ENCODE assay signal across 9 cellular contexts in the genomic region with DNA sequence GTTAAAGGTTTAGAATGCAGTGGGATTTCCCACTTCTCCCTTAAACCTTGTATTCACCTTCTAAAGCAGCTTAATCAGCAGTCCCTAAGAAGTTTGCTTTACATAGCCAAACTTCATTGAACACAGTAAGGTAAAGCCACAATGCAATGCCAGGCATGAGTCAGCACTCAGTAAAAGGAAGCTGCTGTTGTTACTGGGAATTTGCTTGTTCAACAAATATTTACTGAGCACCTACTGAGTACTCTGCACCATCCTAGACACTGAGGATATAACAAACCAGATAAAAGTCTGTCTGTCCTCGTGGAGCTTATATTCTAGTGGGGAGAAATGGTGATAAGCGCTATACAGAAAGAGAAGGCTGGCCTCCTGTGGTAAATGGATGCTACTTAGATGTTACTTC.
DNase-seq lines count a peak whose midpoint lies in the region; ATAC-seq and TF ChIP-seq lines count a peak whose summit lies in the region.
"Had no signal": no experiment of that assay in that cellular context is flagged by ENCODE, and none has a peak within 500 bp of the region (broad histone marks: within the 10 kb centered on the region; RNA-seq: fewer than 3 reads in every experiment).

No MANE protein-coding gene starts in this region.

- peak overlapping the region; percentile 24; the same call in 1 of the 2 replicates for H3K4me2 ChIP-seq in HCT116 (ENCODE audit: low read length)
- H3K4me2 ChIP-seq in PC-3 (ENCODE audit: low read length) = peak overlapping the region; percentile 18; the same call in 1 of the 2 replicates

- no peaks in the 10 kb centered on the region for H3K9me3 ChIP-seq in HCT116 (ENCODE audit: control insufficient read depth in 1 of 2, insufficient read depth in 1 of 2, low read depth in 1 of 2, low read length in 2 of 2)
- no peaks in the 10 kb centered on the region for H3K9me3 ChIP-seq in PC-3 (ENCODE audit: low read length)
- no peaks in the 10 kb centered on the region for H3K9me3 ChIP-seq in right cardiac atrium (ENCODE audit: control insufficient read depth, low read length)
- H3K9me3 ChIP-seq: spleen had no signal

- RAD21 ChIA-PET in HCT116 (lab: Charles Lee; ENCODE audit: low non-redundant PET in 1 of 2, low total read pairs in 2 of 2, uncharacterized antibody in 2 of 2, unreplicated experiment in 2 of 2) = no interaction called here

- no peak for TF ChIP-seq POLR2A in HCT116 (IDR thresholded peaks at IDR 0.05; ENCODE audit: borderline replicate concordance, extremely low read depth, insufficient read depth, insufficient read length)

- TF ChIP-seq CTCF in HCT116 (IDR thresholded peaks at IDR 0.05 in 2 of 3, conservative IDR thresholded peaks at IDR 0.05 in 1 of 3; ENCODE audit: borderline replicate concordance in 1 of 3, insufficient read depth in 1 of 3, low read depth in 2 of 3, low read length in 2 of 3) (no peak), PC-3 (conservative IDR thresholded peaks at IDR 0.05; ENCODE audit: low read depth, low read length) (no peak), fibroblast of mammary gland (conservative IDR thresholded peaks at IDR 0.05; ENCODE audit: control insufficient read depth, insufficient read depth, low read depth, low read length) (no peak)

- ATAC-seq in HCT116 (peak; percentile 77), PC-3 (peak; percentile 98), GM18873 (IDR thresholded peaks at IDR 0.05; ENCODE audit: low FRiP score, unreplicated experiment) (no peak), right cardiac atrium (no peak), HG03342 (IDR thresholded peaks at IDR 0.05; ENCODE audit: unreplicated experiment) (no peak)
- ATAC-seq in stimulated activated effector memory CD8-positive, alpha-beta T cell treated with anti-CD3 and anti-CD28 coated beads, Interleukin-12 subunit alpha, Interleukin-12 subunit beta, amount 100 ng/mL, for 72 hours = peak; percentile 47

- H3K27ac ChIP-seq in HCT116 (ENCODE audit: low read depth, low read length) (no peak overlapping the region), PC-3 (ENCODE audit: low read length) (peak overlapping the region; percentile 56), right cardiac atrium (ENCODE audit: low read length) (no peak overlapping the region)
- H3K27ac ChIP-seq: spleen had no signal

- H3K27ac Mint-ChIP-seq in stimulated activated effector memory CD8-positive, alpha-beta T cell treated with anti-CD3 and anti-CD28 coated beads, Interleukin-12 subunit alpha, Interleukin-12 subunit beta, amount 100 ng/mL, for 72 hours = no peak overlapping the region
- H3K27ac Mint-ChIP-seq: T-helper 2 cell treated with Interferon-gamma antibody and Interleukin-4, amounts not matched to agents 5 μg/mL and 100 μg/mL, for 36 hours had no signal

- H3K36me3 Mint-ChIP-seq in stimulated activated effector memory CD8-positive, alpha-beta T cell treated with anti-CD3 and anti-CD28 coated beads, Interleukin-12 subunit alpha, Interleukin-12 subunit beta, amount 100 ng/mL, for 72 hours = peaks cover 13% of the 10 kb centered on the region

- H3K36me3 ChIP-seq in HCT116 (ENCODE audit: control insufficient read depth in 1 of 2, insufficient read depth in 2 of 2, low read length in 2 of 2) (peaks cover 0 to 11% of the 10 kb centered on the region in 2 experiments; a peak in 1 of 4 replicates), PC-3 (ENCODE audit: low read depth, low read length) (peaks cover 3% of the 10 kb centered on the region; the same call in 1 of the 2 replicates)

- no peaks in the 10 kb centered on the region for H3K9me2 ChIP-seq in HCT116 (ENCODE audit: insufficient read depth)
- H3K9me2 ChIP-seq in PC-3 (replicated peaks; ENCODE audit: low read length) = no peaks in the 10 kb centered on the region

- no peak overlapping the region for H3K4me3 ChIP-seq in HCT116 (replicated peaks in 1 of 2; ENCODE audit: low read depth in 1 of 2, low read length in 2 of 2)
- no peak overlapping the region for H3K4me3 ChIP-seq in PC-3 (ENCODE audit: low read length)
- H3K4me3 ChIP-seq in fibroblast of mammary gland (ENCODE audit: control insufficient read depth, low read depth, low read length) = no peak overlapping the region
- no peak overlapping the region for H3K4me3 ChIP-seq in right cardiac atrium (ENCODE audit: low read length)
- H3K4me3 ChIP-seq: spleen had no signal

- no peaks in the 10 kb centered on the region for H3F3A ChIP-seq in PC-3 (ENCODE audit: low read length, unreplicated experiment)

- TF ChIP-seq RAD21 in HCT116 (IDR thresholded peaks at IDR 0.05; ENCODE audit: low read depth) = no peak

- H3K27me3 ChIP-seq in HCT116 (ENCODE audit: insufficient read depth, low read length) = no peaks in the 10 kb centered on the region
- H3K27me3 ChIP-seq in PC-3 (ENCODE audit: low read length) = no peaks in the 10 kb centered on the region
- H3K27me3 ChIP-seq in right cardiac atrium (ENCODE audit: control insufficient read depth, insufficient read depth) = no peaks in the 10 kb centered on the region
- H3K27me3 ChIP-seq: spleen had no signal

- CTCF ChIA-PET in HCT116 (lab: Charles Lee) = interaction anchor here (1.5 to 1.7 kb wide), 2 partner anchors 440 to 595 kb away, joined by 5 to 9 read pairs; no protein-coding TSS in a partner anchor
- CTCF ChIA-PET in PC-3 (lab: Charles Lee) = interaction anchor here (1.6 kb wide), 1 partner anchor 126 kb away, joined by 7 read pairs; no protein-coding TSS in a partner anchor

- H3K9me3 Mint-ChIP-seq in stimulated activated effector memory CD8-positive, alpha-beta T cell treated with anti-CD3 and anti-CD28 coated beads, Interleukin-12 subunit alpha, Interleukin-12 subunit beta, amount 100 ng/mL, for 72 hours = no peaks in the 10 kb centered on the region
- H3K9me3 Mint-ChIP-seq: T-helper 2 cell treated with Interferon-gamma antibody and Interleukin-4, amounts not matched to agents 5 μg/mL and 100 μg/mL, for 36 hours had no signal

- no peak overlapping the region for H3K4me3 Mint-ChIP-seq in stimulated activated effector memory CD8-positive, alpha-beta T cell treated with anti-CD3 and anti-CD28 coated beads, Interleukin-12 subunit alpha, Interleukin-12 subunit beta, amount 100 ng/mL, for 72 hours
- H3K4me3 Mint-ChIP-seq: T-helper 2 cell treated with Interferon-gamma antibody and Interleukin-4, amounts not matched to agents 5 μg/mL and 100 μg/mL, for 36 hours had no signal

- no TSS peak for BruUV-seq in HCT116 (replicated peaks; lab: Mats Ljungman, UMichigan)
- BruUV-seq in PC-3 (replicated peaks; lab: Mats Ljungman, UMichigan) = no TSS peak

- intact Hi-C loops in HCT116 (cut with micrococcal nuclease) (no loop called here), PC-3 (cut with micrococcal nuclease) (loop anchor here (2.0 to 5.0 kb wide), 2 partner anchors 128 to 159 kb away; no protein-coding TSS in a partner anchor), right cardiac atrium (cut with DNase I) (no loop called here)

- H3K4me1 Mint-ChIP-seq in stimulated activated effector memory CD8-positive, alpha-beta T cell treated with anti-CD3 and anti-CD28 coated beads, Interleukin-12 subunit alpha, Interleukin-12 subunit beta, amount 100 ng/mL, for 72 hours = no peaks in the 10 kb centered on the region

- POLR2A ChIA-PET in HCT116 (lab: Charles Lee) = no interaction called here
- POLR2A ChIA-PET in PC-3 (lab: Charles Lee; ENCODE audit: unreplicated experiment) = interaction anchor here (0.6 kb wide), 1 partner anchor 595 kb away, joined by 3 read pairs; no protein-coding TSS in a partner anchor

- H4K20me1 ChIP-seq in HCT116 (ENCODE audit: insufficient read depth) (no peaks in the 10 kb centered on the region), PC-3 (ENCODE audit: low read length) (no peaks in the 10 kb centered on the region)

- no peaks in the 10 kb centered on the region for H3K79me2 ChIP-seq in HCT116 (ENCODE audit: insufficient read depth, low read length)
- H3K79me2 ChIP-seq in PC-3 (ENCODE audit: low read length) = no peaks in the 10 kb centered on the region

- no peak overlapping the region for H3K9ac ChIP-seq in HCT116 (ENCODE audit: low read length)
- no peak overlapping the region for H3K9ac ChIP-seq in PC-3 (ENCODE audit: low read length)

- H3K4me1 ChIP-seq in HCT116 (ENCODE audit: control insufficient read depth in 1 of 2, insufficient read depth in 2 of 2, low read length in 2 of 2) (peaks cover 0 to 15% of the 10 kb centered on the region in 2 experiments; a peak in 2 of 4 replicates), PC-3 (ENCODE audit: insufficient read depth, low read length) (peaks cover 12% of the 10 kb centered on the region), right cardiac atrium (ENCODE audit: control insufficient read depth, insufficient read depth, low read length) (no peaks in the 10 kb centered on the region)

- no peak overlapping the region for H2AFZ ChIP-seq in HCT116 (ENCODE audit: low read depth, low read length, poor library complexity, severe bottlenecking)
- H2AFZ ChIP-seq in PC-3 (ENCODE audit: low read length) = no peak overlapping the region

- DNase-seq in HCT116 (ENCODE audit: low read depth, low spot score) (no peak), PC-3 (peak; percentile 75), fibroblast of mammary gland (ENCODE audit: low read depth) (peak; percentile 56), right cardiac atrium (no peak)
- DNase-seq in stimulated activated effector memory CD8-positive, alpha-beta T cell treated with anti-CD3 and anti-CD28 coated beads, Interleukin-12 subunit alpha, Interleukin-12 subunit beta, amount 100 ng/mL, for 72 hours (ENCODE audit: low spot score in 2 of 2) = no peak
- DNase-seq: spleen had no signal

- 94% methylated on average over 2 of the region's 2 CpGs for WGBS in right cardiac atrium

TF ChIP-seq in HCT116, 20 proteins besides CTCF, POLR2A, EP300 and RAD21:
- no peak for TF ChIP-seq ZFX (IDR thresholded peaks at IDR 0.05)
- TF ChIP-seq CBX3 (IDR thresholded peaks at IDR 0.05; ENCODE audit: low read depth) = 0 out of 2 replicates have a peak, but pooled peaks have one; percentile 24
TF ChIP-seq in HCT116: peak in this region for 1.

Comparison
In these comparisons a context has a peak if more than half of its experiments do, and no peak if none do; other contexts are left out.
1. ATAC-seq: peak in HCT116 (single experiment), PC-3 (single experiment) and stimulated activated effector memory CD8-positive, alpha-beta T cell treated with anti-CD3 and anti-CD28 coated beads, Interleukin-12 subunit alpha, Interleukin-12 subunit beta, amount 100 ng/mL, for 72 hours (single experiment); none in GM18873 (single experiment), right cardiac atrium (0 of 2) and HG03342 (single experiment).
2. DNase-seq: peak in PC-3 (single experiment) and fibroblast of mammary gland (single experiment); none in HCT116 (single experiment), stimulated activated effector memory CD8-positive, alpha-beta T cell treated with anti-CD3 and anti-CD28 coated beads, Interleukin-12 subunit alpha, Interleukin-12 subunit beta, amount 100 ng/mL, for 72 hours (0 of 2) and right cardiac atrium (0 of 3).